2 cellular contexts compared by ENCODE assay signal in the genomic region with DNA sequence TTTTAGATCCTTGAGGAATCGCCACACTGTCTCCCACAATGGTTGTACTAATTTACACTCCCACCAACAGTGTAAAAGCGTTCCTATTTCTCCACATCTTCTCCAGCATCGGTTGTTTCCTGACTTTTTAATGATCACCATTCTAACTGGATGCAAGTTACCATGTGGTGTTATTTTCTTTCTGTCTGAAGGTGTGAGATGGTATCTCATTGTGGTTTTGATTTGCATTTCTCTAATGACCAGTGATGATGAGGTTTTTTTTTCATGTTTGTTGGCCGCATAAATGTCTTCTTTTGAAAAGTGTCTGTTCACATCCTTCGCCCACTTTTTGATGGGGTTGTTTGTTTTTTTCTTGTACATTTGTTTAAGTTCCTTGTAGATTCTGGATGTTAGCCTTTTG. TPM values are rescaled to one million over a fixed set of nuclear protein-coding genes. Genes with fewer than 3 reads are reported as not detected.
"Had no signal": no experiment of that assay in that cellular context is flagged by ENCODE, and none has a peak within 500 bp of the region (broad histone marks: within the 10 kb centered on the region; RNA-seq: fewer than 3 reads in every experiment).

No MANE protein-coding gene starts in this region.

RNA-seq across cellular contexts. Expression of a gene that starts 20.4 kb away (rescaled TPM):
- total RNA-seq: bronchial epithelial cell, cardiac muscle cell had no signal
- polyA plus RNA-seq: cardiac muscle cell had no signal
